In genomic region chr7:101120315-101120714, GRCh38 we compare ENCODE assay signal across 27 cellular contexts. TPM values are rescaled to one million over a fixed set of nuclear protein-coding genes. Genes with fewer than 3 reads are reported as not detected.
DNase-seq lines count a peak whose midpoint lies in the region; FAIRE-seq and TF ChIP-seq lines count a peak whose summit lies in the region.
"Had no signal": no experiment of that assay in that cellular context is flagged by ENCODE, and none has a peak within 500 bp of the region (broad histone marks: within the 10 kb centered on the region; RNA-seq: fewer than 3 reads in every experiment).

No MANE protein-coding gene starts in this region.

- no peak overlapping the region for H3K4me3 Mint-ChIP-seq in endothelial cell (ENCODE audit: unreplicated experiment)
- H3K4me3 Mint-ChIP-seq: activated naive CD8-positive, alpha-beta T cell treated with anti-CD3 and anti-CD28 coated beads for 36 hours; IgD-negative memory B cell; stimulated activated effector memory CD8-positive, alpha-beta T cell treated with anti-CD3 and anti-CD28 coated beads, Interleukin-12 subunit alpha, Interleukin-12 subunit beta, amount 100 ng/mL, for 72 hours had no signal

- no peaks in the 10 kb centered on the region for H3K9me3 ChIP-seq in AG04450 (ENCODE audit: control insufficient read depth, insufficient read depth, low read length)
- no peaks in the 10 kb centered on the region for H3K9me3 ChIP-seq in osteoblast (ENCODE audit: low read depth, low read length)
- H3K9me3 ChIP-seq: body of pancreas, esophagus squamous epithelium, MG63, testis had no signal

- H3K4me1 ChIP-seq in osteoblast (ENCODE audit: insufficient read depth, low read length), result peaks cover 66% of the 10 kb centered on the region
- H3K4me1 ChIP-seq: body of pancreas had no signal

- H3K79me2 ChIP-seq in osteoblast (ENCODE audit: insufficient read depth, low read length), result peaks cover 7% of the 10 kb centered on the region

- FAIRE-seq in GM19239 (lab: Jason Lieb, UNC), result no peak
- FAIRE-seq: D721Med, small intestine had no signal

- intact Hi-C loops in head of caudate nucleus (cut with DNase I), result no loop called here

- POLR2A ChIA-PET in AG04450 (lab: Yijun Ruan, JAX), result interaction anchor here (1.5 kb wide), 1 partner anchor 20 kb away, joined by 4 read pairs; no protein-coding TSS in a partner anchor

- H3K36me3 Mint-ChIP-seq in endothelial cell (ENCODE audit: low read depth, unreplicated experiment), result no peaks in the 10 kb centered on the region
- H3K36me3 Mint-ChIP-seq: activated naive CD8-positive, alpha-beta T cell treated with anti-CD3 and anti-CD28 coated beads for 36 hours; IgD-negative memory B cell; stimulated activated effector memory CD8-positive, alpha-beta T cell treated with anti-CD3 and anti-CD28 coated beads, Interleukin-12 subunit alpha, Interleukin-12 subunit beta, amount 100 ng/mL, for 72 hours had no signal

- H3K27me3 ChIP-seq in AG04450 (ENCODE audit: control insufficient read depth, insufficient read depth, low read length), result no peaks in the 10 kb centered on the region
- no peaks in the 10 kb centered on the region for H3K27me3 ChIP-seq in osteoblast (ENCODE audit: insufficient read depth, low read length)
- H3K27me3 ChIP-seq: esophagus squamous epithelium, MG63, testis had no signal

- H4K20me1 ChIP-seq in osteoblast (ENCODE audit: insufficient read depth, low read length), result no peaks in the 10 kb centered on the region

- H3K36me3 ChIP-seq in osteoblast (ENCODE audit: insufficient read depth, low read length), result no peaks in the 10 kb centered on the region
- H3K36me3 ChIP-seq: esophagus squamous epithelium, MG63 had no signal

- peaks cover 16% of the 10 kb centered on the region for H3K4me1 Mint-ChIP-seq in endothelial cell (ENCODE audit: unreplicated experiment)

- no peaks in the 10 kb centered on the region for H3K9me3 Mint-ChIP-seq in endothelial cell (ENCODE audit: unreplicated experiment)
- H3K9me3 Mint-ChIP-seq: activated naive CD8-positive, alpha-beta T cell treated with anti-CD3 and anti-CD28 coated beads for 36 hours; IgD-negative memory B cell; stimulated activated effector memory CD8-positive, alpha-beta T cell treated with anti-CD3 and anti-CD28 coated beads, Interleukin-12 subunit alpha, Interleukin-12 subunit beta, amount 100 ng/mL, for 72 hours had no signal

- H3K4me3 ChIP-seq in AG04450 (ENCODE audit: low read depth, low read length) (no peak overlapping the region), coronary artery (no peak overlapping the region), osteoblast (ENCODE audit: insufficient read depth, low read length) (no peak overlapping the region)
- H3K4me3 ChIP-seq: body of pancreas, esophagus squamous epithelium, lung, MG63, testis had no signal

- H2AFZ ChIP-seq in osteoblast (ENCODE audit: low read length), result no peak overlapping the region

- CTCF ChIA-PET in AG04450 (lab: Charles Lee), result interaction anchor here (2.6 kb wide), 1 partner anchor 23 kb away, joined by 14 read pairs; no protein-coding TSS in a partner anchor

- DNase-seq in AG04450 (ENCODE audit: low read depth, low spot score), result no peak
- peak; percentile 83 for DNase-seq in M059J (ENCODE audit: low read depth)
- DNase-seq in coronary artery (ENCODE audit: low spot score), result peak; percentile 63
- DNase-seq in osteoblast (ENCODE audit: insufficient read length, low spot score, missing footprints), result no peak
- DNase-seq in T1000 (lab: John Stamatoyannopoulos, UW), result no peak
- DNase-seq in GM19239 (ENCODE audit: insufficient read length, low spot score), result no peak
- DNase-seq in endothelial cell (ENCODE audit: low spot score), result no peak
- DNase-seq in head of caudate nucleus, result no peak
- DNase-seq: activated CD4-positive, alpha-beta T cell treated with anti-CD3 and anti-CD28 coated beads, Interleukin-2, amount 50 U/mL, for 4 hours; activated CD4-positive, CD25-positive, alpha-beta regulatory T cell; activated effector memory CD4-positive, alpha-beta T cell treated with Interleukin-2 at 50 U/mL for 16 hours; activated naive CD8-positive, alpha-beta T cell treated with anti-CD3 and anti-CD28 coated beads for 36 hours; body of pancreas; esophagus squamous epithelium; kidney glomerular epithelial cell; MG63; NCI-H2029 treated with DMSO at 0.1 percent for 48 hours; NCI-H2227 treated with DMSO at 0.1 percent for 48 hours; NCI-H82; SHP77; small intestine; T-helper 9 cell; testis had no signal

- peak overlapping the region; percentile 31 for H3K27ac ChIP-seq in AG04450 (ENCODE audit: low read depth, low read length)
- H3K27ac ChIP-seq in coronary artery, result peak overlapping the region; percentile 93 to 97
- peak overlapping the region; percentile 98 for H3K27ac ChIP-seq in osteoblast (ENCODE audit: low read depth, low read length)
- H3K27ac ChIP-seq: body of pancreas had no signal

- no peak overlapping the region for H3K4me2 ChIP-seq in osteoblast (ENCODE audit: insufficient read depth, low read length)

- H3K27me3 Mint-ChIP-seq in endothelial cell (ENCODE audit: unreplicated experiment), result peaks cover 10% of the 10 kb centered on the region

- no peak overlapping the region for H3K27ac Mint-ChIP-seq in endothelial cell (ENCODE audit: unreplicated experiment)
- H3K27ac Mint-ChIP-seq: activated naive CD8-positive, alpha-beta T cell treated with anti-CD3 and anti-CD28 coated beads for 36 hours; IgD-negative memory B cell; stimulated activated effector memory CD8-positive, alpha-beta T cell treated with anti-CD3 and anti-CD28 coated beads, Interleukin-12 subunit alpha, Interleukin-12 subunit beta, amount 100 ng/mL, for 72 hours had no signal

- TF ChIP-seq CTCF in AG04450 (IDR thresholded peaks at IDR 0.05; ENCODE audit: low read depth, low read length), result no peak
- TF ChIP-seq CTCF in coronary artery (IDR thresholded peaks at IDR 0.05), result no peak
- TF ChIP-seq CTCF in osteoblast (IDR thresholded peaks at IDR 0.05; ENCODE audit: extremely low read depth, low read depth, low read length), result no peak
- TF ChIP-seq CTCF in endothelial cell (IDR thresholded peaks at IDR 0.05; ENCODE audit: unreplicated experiment), result no peak

RNA-seq across cellular contexts. Expression of gene SERPINE1, which starts 6.6 kb away (rescaled TPM):
- polyA plus RNA-seq in AG04450 (2011; rRNA removed), result 356 and 417 TPM in 2 replicates
- polyA minus RNA-seq in AG04450 (2011; rRNA and poly(A)+ RNA removed), result 363 and 484 TPM in 2 replicates
- 102 and 119 TPM in 2 replicates for total RNA-seq in M059J (2014; rRNA removed; shearing (Covaris generic))
- total RNA-seq in osteoblast (237 and 278 TPM in 2 replicates), endothelial cell (ENCODE audit: unreplicated experiment) (0.80 TPM)
- polyA plus RNA-seq: IgD-negative memory B cell had no signal

RNA-seq across cellular contexts. Expression of gene AP1S1, which starts 34.0 kb away (rescaled TPM):
- 197 and 227 TPM in 2 replicates for polyA plus RNA-seq in AG04450 (2011; rRNA removed)
- polyA minus RNA-seq in AG04450 (2011; rRNA and poly(A)+ RNA removed), result 93.2 and 93.4 TPM in 2 replicates
- 97.2 and 106 TPM in 2 replicates for total RNA-seq in M059J (2014; rRNA removed; shearing (Covaris generic))
- 101 and 102 TPM in 2 replicates for total RNA-seq in osteoblast
- total RNA-seq in endothelial cell (ENCODE audit: unreplicated experiment), result 45.6 TPM

RNA-seq across cellular contexts. Expression of gene TRIM56, which starts 35.0 kb away (rescaled TPM):
- 4.0 and 5.3 TPM in 2 replicates for polyA plus RNA-seq in AG04450 (2011; rRNA removed)
- polyA minus RNA-seq in AG04450 (2011; rRNA and poly(A)+ RNA removed), result 9.3 and 12.8 TPM in 2 replicates
- total RNA-seq in M059J (2014; rRNA removed; shearing (Covaris generic)), result 4.2 and 11.9 TPM in 2 replicates
- total RNA-seq in osteoblast, result 13.8 and 14.7 TPM in 2 replicates
- total RNA-seq in endothelial cell (ENCODE audit: unreplicated experiment), result 5.3 TPM

RNA-seq across cellular contexts. Expression of gene VGF, which starts 45.1 kb away (rescaled TPM):
- polyA plus RNA-seq in AG04450 (2011; rRNA removed), result 0.16 and 0.38 TPM in 2 replicates
- 0.13 and 0.28 TPM in 2 replicates for polyA minus RNA-seq in AG04450 (2011; rRNA and poly(A)+ RNA removed)
- 0.20 TPM in 1 of 2 replicates, not detected in the other for total RNA-seq in M059J (2014; rRNA removed; shearing (Covaris generic))
- 0.36 TPM in 1 of 2 replicates, not detected in the other for total RNA-seq in osteoblast
- total RNA-seq in endothelial cell (ENCODE audit: unreplicated experiment), result 0.77 TPM
- total RNA-seq: activated naive CD8-positive, alpha-beta T cell treated with anti-CD3 and anti-CD28 coated beads for 36 hours; esophagus squamous epithelium had no signal
- polyA plus RNA-seq: IgD-negative memory B cell had no signal

RNA-seq across cellular contexts. Expression of gene NAT16, which starts 59.8 kb away (rescaled TPM):
- 0.02 and 0.05 TPM in 2 replicates for polyA plus RNA-seq in AG04450 (2011; rRNA removed)
- polyA minus RNA-seq in AG04450 (2011; rRNA and poly(A)+ RNA removed), result not detected in 2 replicates
- 0.12 TPM in 1 of 2 replicates, not detected in the other for total RNA-seq in M059J (2014; rRNA removed; shearing (Covaris generic))
- total RNA-seq in osteoblast (not detected in 2 replicates), endothelial cell (ENCODE audit: unreplicated experiment) (not detected)
- total RNA-seq: activated naive CD8-positive, alpha-beta T cell treated with anti-CD3 and anti-CD28 coated beads for 36 hours; esophagus squamous epithelium; lung had no signal
- polyA plus RNA-seq: IgD-negative memory B cell had no signal

Comparison
In these comparisons a context has a peak if more than half of its experiments do, and no peak if none do; other contexts are left out.
1. DNase-seq: peak in M059J (single experiment) and coronary artery (single experiment); none in AG04450 (single experiment), osteoblast (single experiment), T1000 (single experiment), GM19239 (single experiment), endothelial cell (single experiment) and head of caudate nucleus (0 of 42).
2. H3K27ac ChIP-seq: peak in every context shown above with its lines; median percentile 98 in osteoblast; 95 in coronary artery; 31 in AG04450.
3. RNA of gene SERPINE1, which starts 6.6 kb away (total RNA-seq): 237 to 278 TPM in osteoblast and 102 to 119 TPM in M059J; 0.80 TPM in endothelial cell (single experiment); every median in the first group is over 10 times any median in the second.